Comparison of ENCODE assay signal across 20 cellular contexts in genomic region chr16:56270828-56271227, GRCh38.
A peak's percentile ranks its signal among the peaks of the same experiment; 100 is the strongest.
DNase-seq lines count a peak whose midpoint lies in the region; ATAC-seq, FAIRE-seq and TF ChIP-seq lines count a peak whose summit lies in the region.
"Had no signal": no experiment of that assay in that cellular context is flagged by ENCODE, and none has a peak within 500 bp of the region (broad histone marks: within the 10 kb centered on the region; RNA-seq: fewer than 3 reads in every experiment).

No MANE protein-coding gene starts in this region.

- no peak for ATAC-seq in IMR-90 (ENCODE audit: low read depth)
- no peak for ATAC-seq in HG02973 (IDR thresholded peaks at IDR 0.05; ENCODE audit: unreplicated experiment)

- no peak overlapping the region for H3K4me3 Mint-ChIP-seq in neural progenitor cell
- H3K4me3 Mint-ChIP-seq: CD8-positive, alpha-beta memory T cell had no signal

- H3F3A ChIP-seq in neural progenitor cell (ENCODE audit: low read depth), result no peaks in the 10 kb centered on the region

- no peaks in the 10 kb centered on the region for H3K79me1 ChIP-seq in IMR-90 (ENCODE audit: low read depth in 1 of 2, low read length in 2 of 2)

- peaks cover 6% of the 10 kb centered on the region; the same call in 1 of the 2 replicates for H3K9me1 ChIP-seq in IMR-90 (ENCODE audit: insufficient read depth, low read length)

- POLR2A ChIA-PET in IMR-90 (lab: Charles Lee; ENCODE audit: unreplicated experiment), result no interaction called here

- no peak for FAIRE-seq in GM19239 (lab: Jason Lieb, UNC)
- FAIRE-seq: D721Med, GM12892, GM18507, RCC 7860 had no signal

- peak overlapping the region; percentile 60; the same call in 1 of the 3 replicates for H2BK15ac ChIP-seq in IMR-90 (ENCODE audit: low read depth, low read length)

- H2AK5ac ChIP-seq in IMR-90 (ENCODE audit: low read depth, low read length), result peak overlapping the region; percentile 60; the same call in 1 of the 2 replicates

- H3K4me2 ChIP-seq in IMR-90 (ENCODE audit: low read depth, low read length) (no peak overlapping the region), neural progenitor cell (no peak overlapping the region), Karpas-422 (ENCODE audit: low read depth, low read length, poor library complexity, severe bottlenecking) (no peak overlapping the region)
- H3K4me2 ChIP-seq: KMS-11 had no signal

- no peak for TF ChIP-seq POLR2A in IMR-90 (IDR thresholded peaks at IDR 0.05; ENCODE audit: low read depth, low read length)

- H3K9ac ChIP-seq in IMR-90 (ENCODE audit: low read depth, low read length) (no peak overlapping the region), neural progenitor cell (no peak overlapping the region), Karpas-422 (ENCODE audit: low read length) (no peak overlapping the region)
- H3K9ac ChIP-seq: KMS-11 had no signal

- peak overlapping the region; percentile 62; the same call in 1 of the 2 replicates for H2BK20ac ChIP-seq in IMR-90 (ENCODE audit: low read depth, low read length)

- no peak overlapping the region for H3K14ac ChIP-seq in IMR-90 (replicated peaks; ENCODE audit: low read depth, low read length)

- peaks cover 16% of the 10 kb centered on the region for H3K9me3 Mint-ChIP-seq in neural progenitor cell
- H3K9me3 Mint-ChIP-seq: CD8-positive, alpha-beta memory T cell had no signal

- H3K18ac ChIP-seq in IMR-90 (ENCODE audit: low read depth, low read length), result no peak overlapping the region

- H3K27me3 Mint-ChIP-seq in neural progenitor cell (ENCODE audit: insufficient read depth, low read depth), result peaks cover 5% of the 10 kb centered on the region

- no peak overlapping the region for H2AK9ac ChIP-seq in IMR-90 (replicated peaks; ENCODE audit: low read depth, low read length, poor library complexity)

- H3K79me2 ChIP-seq in neural progenitor cell (ENCODE audit: low read depth) (no peaks in the 10 kb centered on the region), Karpas-422 (ENCODE audit: low read length) (no peaks in the 10 kb centered on the region)

- 88% methylated on average over 1 of the region's 3 CpGs; no CpG with 5 or more reads in 1 of the 2 experiments for WGBS in IMR-90 (ENCODE audit: extremely low coverage in 2 of 2, insufficient read length in 1 of 2), 2 experiments

- TF ChIP-seq CTCF in IMR-90 (conservative IDR thresholded peaks at IDR 0.05; ENCODE audit: low read depth, low read length) (no peak), neural progenitor cell (IDR thresholded peaks at IDR 0.05) (no peak)

- no peaks in the 10 kb centered on the region for H3K9me3 ChIP-seq in IMR-90 (ENCODE audit: control insufficient read depth, insufficient read depth, low read length)
- peaks cover 4% of the 10 kb centered on the region for H3K9me3 ChIP-seq in neural progenitor cell (ENCODE audit: low read depth)
- H3K9me3 ChIP-seq in Karpas-422 (ENCODE audit: low read length), result no peaks in the 10 kb centered on the region

- H3K27ac ChIP-seq in IMR-90 (ENCODE audit: insufficient read depth, low read length), result no peak overlapping the region
- peak overlapping the region; percentile 99 for H3K27ac ChIP-seq in caudate nucleus (ENCODE audit: low read depth, low read length)
- no peak overlapping the region for H3K27ac ChIP-seq in neural progenitor cell
- peak overlapping the region; percentile 98 for H3K27ac ChIP-seq in substantia nigra (ENCODE audit: low read depth, low read length, poor library complexity, severe bottlenecking)
- no peak overlapping the region for H3K27ac ChIP-seq in Karpas-422 (ENCODE audit: low read length)
- H3K27ac ChIP-seq: KMS-11 had no signal

- dilution Hi-C loops in IMR-90 (cut with HindIII; ENCODE audit: low sequenced_read_pairs, unreplicated experiment), result no loop called here

- no peaks in the 10 kb centered on the region for H3K9me2 ChIP-seq in Karpas-422 (replicated peaks; ENCODE audit: insufficient read depth, low read length)

- intact Hi-C loops in IMR-90 (cut with micrococcal nuclease), result no loop called here

- H3K27me3 ChIP-seq in IMR-90 (ENCODE audit: control insufficient read depth, insufficient read depth, low read length) (no peaks in the 10 kb centered on the region), neural progenitor cell (no peaks in the 10 kb centered on the region), Karpas-422 (ENCODE audit: low read length) (0 out of 2 replicates have a peak, but pooled peaks cover 2% of the 10 kb centered on the region)

- peak overlapping the region; percentile 35; the same call in 1 of the 2 replicates for H4K91ac ChIP-seq in IMR-90 (ENCODE audit: insufficient read depth, low read depth, low read length)

- H2BK120ac ChIP-seq in IMR-90 (ENCODE audit: low read depth, low read length), result peak overlapping the region; percentile 79

- no TSS peak for BruUV-seq in IMR-90 (replicated peaks; lab: Mats Ljungman, UMichigan)

- peaks cover 10% of the 10 kb centered on the region for H3K4me1 Mint-ChIP-seq in neural progenitor cell

- in situ Hi-C loops in IMR-90 (cut with MboI; ENCODE audit: low sequenced_read_pairs), result no loop called here

- CTCF ChIA-PET in IMR-90 (lab: Yijun Ruan, JAX), result interaction anchor here (0.6 to 0.8 kb wide), 2 partner anchors 39 to 357 kb away, joined by 3 read pairs; no protein-coding TSS in a partner anchor

- no peak overlapping the region for H2AFZ ChIP-seq in IMR-90 (replicated peaks; ENCODE audit: low read length, poor library complexity)
- H2AFZ ChIP-seq in neural progenitor cell (replicated peaks), result no peak overlapping the region
- H2AFZ ChIP-seq in Karpas-422 (ENCODE audit: low read length), result no peak overlapping the region

- no peak overlapping the region for H4K5ac ChIP-seq in IMR-90 (ENCODE audit: low read depth, low read length)

- no peaks in the 10 kb centered on the region for H4K20me1 ChIP-seq in IMR-90 (ENCODE audit: insufficient read depth, low read length)
- H4K20me1 ChIP-seq in neural progenitor cell (ENCODE audit: low read depth), result no peaks in the 10 kb centered on the region
- H4K20me1 ChIP-seq in Karpas-422 (ENCODE audit: insufficient read depth, low read depth, low read length), result no peaks in the 10 kb centered on the region

- peak overlapping the region; percentile 43; the same call in 1 of the 2 replicates for H3K4ac ChIP-seq in IMR-90 (ENCODE audit: low read depth, low read length)

- H3K27ac Mint-ChIP-seq in neural progenitor cell, result peak overlapping the region; percentile 60

- DNase-seq in IMR-90 (no peak), caudate nucleus (lab: John Stamatoyannopoulos, UW) (no peak), neural progenitor cell (ENCODE audit: low spot score) (no peak), substantia nigra (lab: John Stamatoyannopoulos, UW) (no peak), Karpas-422 (no peak), GM19239 (ENCODE audit: insufficient read length, low spot score) (no peak)
- DNase-seq: CD8-positive, alpha-beta memory T cell; DMS79; GOT3; NCI-H187; NCI-H2107; NCI-H2227 treated with DMSO at 0.1 percent for 48 hours; NCI-H510A treated with DMSO at 0.1 percent for 48 hours; NCI-H774 had no signal

- peak overlapping the region; percentile 14 to 94; a peak in 2 of 4 replicates for H4K8ac ChIP-seq in IMR-90 (ENCODE audit: low read depth in 2 of 2, low read length in 2 of 2)

- H3K36me3 Mint-ChIP-seq in neural progenitor cell, result peaks cover 8% of the 10 kb centered on the region

- peaks cover 11% of the 10 kb centered on the region for H3K4me1 ChIP-seq in IMR-90 (ENCODE audit: control insufficient read depth, insufficient read depth, low read length)
- no peaks in the 10 kb centered on the region for H3K4me1 ChIP-seq in neural progenitor cell
- no peaks in the 10 kb centered on the region for H3K4me1 ChIP-seq in Karpas-422 (ENCODE audit: low read length)

- no peak overlapping the region for H3K23ac ChIP-seq in IMR-90 (ENCODE audit: low read depth, low read length)

- H3K36me3 ChIP-seq in IMR-90 (ENCODE audit: control insufficient read depth, insufficient read depth, low read length) (no peaks in the 10 kb centered on the region), neural progenitor cell (no peaks in the 10 kb centered on the region), Karpas-422 (ENCODE audit: insufficient read depth, low read length) (no peaks in the 10 kb centered on the region)

- no peak overlapping the region for H3K4me3 ChIP-seq in IMR-90 (ENCODE audit: insufficient read depth, low read depth, low read length)
- no peak overlapping the region for H3K4me3 ChIP-seq in neural progenitor cell
- H3K4me3 ChIP-seq in Karpas-422 (ENCODE audit: low read length), result no peak overlapping the region

- H3K56ac ChIP-seq in IMR-90 (ENCODE audit: extremely low read depth, insufficient read depth, low read length), result no peak overlapping the region; the same call in 1 of the 2 replicates

- no peak for TF ChIP-seq RAD21 in IMR-90 (IDR thresholded peaks at IDR 0.05; ENCODE audit: low read length)

- no peak overlapping the region for H2BK5ac ChIP-seq in IMR-90 (ENCODE audit: low read depth, low read length, poor library complexity, severe bottlenecking)

TF ChIP-seq in IMR-90, 13 proteins besides CTCF, POLR2A, EP300 and RAD21:
- no peak for TF ChIP-seq NFE2L2 (IDR thresholded peaks at IDR 0.05; ENCODE audit: low read depth, low read length)
- TF ChIP-seq SMC3 (IDR thresholded peaks at IDR 0.05; ENCODE audit: low read depth, low read length), result no peak

Comparison
In these comparisons a context has a peak if more than half of its experiments do, and no peak if none do; other contexts are left out.
1. H3K27ac ChIP-seq: peak in caudate nucleus (single experiment) and substantia nigra (single experiment); none in IMR-90 (single experiment), neural progenitor cell (single experiment) and Karpas-422 (single experiment).